ENCODE assay signal across 8 cellular contexts in genomic region chr9:127637322-127637847, GRCh38. TPM values are rescaled to one million over a fixed set of nuclear protein-coding genes. Genes with fewer than 3 reads are reported as not detected.
DNase-seq lines count a peak whose midpoint lies in the region; ATAC-seq and TF ChIP-seq lines count a peak whose summit lies in the region.

No MANE protein-coding gene starts in this region.

- H4K8ac ChIP-seq in mesendoderm (ENCODE audit: low read depth, low read length) = peak overlapping the region; percentile 13

- peaks cover 6% of the 10 kb centered on the region for H3K27me3 Mint-ChIP-seq in activated CD4-positive, alpha-beta T cell treated with anti-CD3 and anti-CD28 coated beads, Interleukin-2, amount 10 ng/mL, durations not matched to agents 24 days and 14 days

- no peaks in the 10 kb centered on the region for H3K4me1 ChIP-seq in mesendoderm (ENCODE audit: control insufficient read depth, low read depth, low read length)

- H3K4me2 ChIP-seq in mesendoderm (ENCODE audit: low read length) = no peak overlapping the region

- H3K56ac ChIP-seq in mesendoderm (ENCODE audit: low read length) = no peak overlapping the region

- H3K4me3 Mint-ChIP-seq in activated CD4-positive, alpha-beta T cell treated with anti-CD3 and anti-CD28 coated beads, Interleukin-2, amount 10 ng/mL, durations not matched to agents 24 days and 14 days = no peak overlapping the region

- H3K4me3 ChIP-seq in AG09309 (ENCODE audit: control insufficient read depth, low read depth, low read length) = peak overlapping the region; percentile 16; the same call in 1 of the 2 replicates
- peak overlapping the region; percentile 15 for H3K4me3 ChIP-seq in choroid plexus epithelial cell (ENCODE audit: low read depth, low read length)
- H3K4me3 ChIP-seq in mesendoderm (ENCODE audit: low read length) = no peak overlapping the region
- H3K4me3 ChIP-seq in H7 (ENCODE audit: insufficient read depth, low read depth, low read length) = no peak overlapping the region

- no peaks in the 10 kb centered on the region for H3K79me2 ChIP-seq in mesendoderm (ENCODE audit: control insufficient read depth, insufficient read depth, low read length)

- no peaks in the 10 kb centered on the region for H3K36me3 ChIP-seq in mesendoderm (ENCODE audit: control insufficient read depth, insufficient read depth, low read length)
- H3K36me3 ChIP-seq in H7 (replicated peaks; ENCODE audit: control insufficient read depth, insufficient read depth, low read length) = no peaks in the 10 kb centered on the region

- no peak overlapping the region for H3K27ac ChIP-seq in mesendoderm (ENCODE audit: low read depth, low read length)

- H3K9ac ChIP-seq in mesendoderm (ENCODE audit: low read length) = no peak overlapping the region

- H3K18ac ChIP-seq in mesendoderm (ENCODE audit: low read length) = no peak overlapping the region

- no CpG with 5 or more reads among the region's 11 CpGs for whole genome bisulfite sequencing in mesendoderm (ENCODE audit: extremely low coverage, insufficient coverage, low lambda C conversion rate)

- DNase-seq in AG09309 (ENCODE audit: low read depth) (peak; percentile 76), NCI-H1092 (lab: John Stamatoyannopoulos, UW) (peak; percentile 27), choroid plexus epithelial cell (ENCODE audit: low read depth) (peak; percentile 88), mesendoderm (no peak), amygdala (lab: John Stamatoyannopoulos, UW) (no peak), H7 (no peak)
- DNase-seq in activated CD4-positive, alpha-beta T cell treated with anti-CD3 and anti-CD28 coated beads, Interleukin-2, amount 10 ng/mL, durations not matched to agents 24 days and 14 days = no peak

- H3K79me1 ChIP-seq in mesendoderm (ENCODE audit: low read length) = no peaks in the 10 kb centered on the region

- intact Hi-C loops in activated CD4-positive, alpha-beta T cell treated with anti-CD3 and anti-CD28 coated beads, Interleukin-2, amount 10 ng/mL, durations not matched to agents 24 days and 14 days (cut with micrococcal nuclease) = no loop called here

- no peak overlapping the region for H3K23ac ChIP-seq in mesendoderm (ENCODE audit: low read length)

- no peak overlapping the region for H2AK5ac ChIP-seq in mesendoderm (ENCODE audit: low read length)

- H3K9me3 Mint-ChIP-seq in activated CD4-positive, alpha-beta T cell treated with anti-CD3 and anti-CD28 coated beads, Interleukin-2, amount 10 ng/mL, durations not matched to agents 24 days and 14 days = no peaks in the 10 kb centered on the region

- H4K5ac ChIP-seq in mesendoderm (ENCODE audit: low read length) = no peak overlapping the region

- H3K4ac ChIP-seq in mesendoderm (ENCODE audit: low read depth, low read length) = no peak overlapping the region

- no peak overlapping the region for H3K27ac Mint-ChIP-seq in activated CD4-positive, alpha-beta T cell treated with anti-CD3 and anti-CD28 coated beads, Interleukin-2, amount 10 ng/mL, durations not matched to agents 24 days and 14 days

- H2BK15ac ChIP-seq in mesendoderm (replicated peaks; ENCODE audit: low read depth) = no peak overlapping the region

- H3K36me3 Mint-ChIP-seq in activated CD4-positive, alpha-beta T cell treated with anti-CD3 and anti-CD28 coated beads, Interleukin-2, amount 10 ng/mL, durations not matched to agents 24 days and 14 days (ENCODE audit: low read depth) = no peaks in the 10 kb centered on the region

- no peak overlapping the region for H2BK5ac ChIP-seq in mesendoderm (ENCODE audit: low read length)

- TF ChIP-seq CTCF in AG09309 (IDR thresholded peaks at IDR 0.05; ENCODE audit: control insufficient read depth, insufficient read depth, low read depth, low read length, missing control alignments) (no peak), choroid plexus epithelial cell (conservative IDR thresholded peaks at IDR 0.05; ENCODE audit: low read depth, low read length) (no peak)

- no peak overlapping the region for H2BK120ac ChIP-seq in mesendoderm (ENCODE audit: low read depth, low read length)

- peaks cover 10% of the 10 kb centered on the region for H3K4me1 Mint-ChIP-seq in activated CD4-positive, alpha-beta T cell treated with anti-CD3 and anti-CD28 coated beads, Interleukin-2, amount 10 ng/mL, durations not matched to agents 24 days and 14 days

- H3K27me3 ChIP-seq in mesendoderm (ENCODE audit: insufficient read depth, low read length, poor library complexity) = no peaks in the 10 kb centered on the region
- no peaks in the 10 kb centered on the region for H3K27me3 ChIP-seq in H7 (ENCODE audit: control insufficient read depth, insufficient read depth, low read length)

- ATAC-seq in GM18870 (IDR thresholded peaks at IDR 0.05; ENCODE audit: unreplicated experiment) = no peak

RNA-seq across cellular contexts. Expression of gene STXBP1, which starts 25.3 kb away (rescaled TPM):
- 17.7 TPM for polyA plus RNA-seq in mesendoderm (2013, experiment 1 of 2)
- polyA plus RNA-seq in mesendoderm (2013, experiment 2 of 2) = 18.7 TPM
- total RNA-seq in activated CD4-positive, alpha-beta T cell treated with anti-CD3 and anti-CD28 coated beads, Interleukin-2, amount 10 ng/mL, durations not matched to agents 24 days and 14 days = 26.5 and 31.1 TPM in 2 replicates
- 5.9 and 12.0 TPM in 2 replicates for total RNA-seq in H7 (2014; rRNA removed; shearing (Covaris generic))

Comparison
In these comparisons a context has a peak if more than half of its experiments do, and no peak if none do; other contexts are left out.
1. DNase-seq: peak in AG09309 (single experiment), NCI-H1092 (single experiment) and choroid plexus epithelial cell (single experiment); none in mesendoderm (single experiment), amygdala (0 of 56), activated CD4-positive, alpha-beta T cell treated with anti-CD3 and anti-CD28 coated beads, Interleukin-2, amount 10 ng/mL, durations not matched to agents 24 days and 14 days (single experiment) and H7 (single experiment).
2. H3K4me3 ChIP-seq: peak in AG09309 (single experiment) and choroid plexus epithelial cell (single experiment); none in mesendoderm (single experiment) and H7 (single experiment).